23 cellular contexts compared by ENCODE assay signal in the genomic region with DNA sequence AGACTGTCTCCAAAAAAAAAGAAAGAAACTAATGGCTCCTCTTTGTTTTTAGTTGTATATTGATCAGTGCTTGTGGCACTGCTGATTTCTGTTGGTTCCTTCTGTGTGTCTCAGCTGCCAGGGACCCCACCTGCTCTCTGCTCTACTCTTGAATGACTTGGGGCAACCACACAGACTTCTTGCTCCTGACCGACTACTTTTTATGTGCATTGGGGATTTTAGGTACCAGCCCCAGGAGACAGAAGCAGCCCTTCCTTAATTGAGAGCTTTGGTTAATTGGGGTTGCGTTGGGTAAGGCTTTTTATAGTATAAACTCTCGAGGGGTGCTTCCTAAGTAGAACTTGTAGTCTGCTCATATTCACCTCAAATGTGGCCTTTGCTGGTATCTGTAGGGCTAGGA. TPM values are rescaled to one million over a fixed set of nuclear protein-coding genes. Genes with fewer than 3 reads are reported as not detected.
A peak's percentile ranks its signal among the peaks of the same experiment; 100 is the strongest.
DNase-seq lines count a peak whose midpoint lies in the region; ATAC-seq and TF ChIP-seq lines count a peak whose summit lies in the region.
"Had no signal": no experiment of that assay in that cellular context is flagged by ENCODE, and none has a peak within 500 bp of the region (broad histone marks: within the 10 kb centered on the region; RNA-seq: fewer than 3 reads in every experiment).

No MANE protein-coding gene starts in this region.

- H3K9me3 ChIP-seq in breast epithelium (no peaks in the 10 kb centered on the region), SJSA1 (replicated peaks) (no peaks in the 10 kb centered on the region)
- H3K9me3 ChIP-seq in CD8-positive, alpha-beta memory T cell (ENCODE audit: low read length): no peaks in the 10 kb centered on the region
- H3K9me3 ChIP-seq: body of pancreas, ovary, testis had no signal

- H3K4me1 Mint-ChIP-seq in MCF 10A (ENCODE audit: insufficient read depth, unreplicated experiment) (peaks cover 55% of the 10 kb centered on the region), glutamatergic neuron (ENCODE audit: low read depth, unreplicated experiment) (peaks cover 24% of the 10 kb centered on the region)
- peaks cover 69 to 100% of the 10 kb centered on the region in 2 donors for H3K4me1 Mint-ChIP-seq in stimulated activated naive B cell treated with anti-CD40 and anti-IgM and Interleukin-4, amounts not matched to agents 10 μg/mL and 1 μg/mL and 100 μg/mL, for 72 hours
- H3K4me1 Mint-ChIP-seq in CD8-positive, alpha-beta memory T cell: peaks cover 91 to 98% (median 98%) of the 10 kb centered on the region in 3 donors

- no peak overlapping the region for H3K4me3 ChIP-seq in breast epithelium
- no peak overlapping the region for H3K4me3 ChIP-seq in SJSA1
- no peak overlapping the region for H3K4me3 ChIP-seq in CD8-positive, alpha-beta memory T cell (ENCODE audit: low read length)
- H3K4me3 ChIP-seq: body of pancreas, ovary, testis had no signal

- H3K36me3 Mint-ChIP-seq in MCF 10A (ENCODE audit: insufficient read depth, unreplicated experiment) (peaks cover 22% of the 10 kb centered on the region), glutamatergic neuron (ENCODE audit: unreplicated experiment) (no peaks in the 10 kb centered on the region)
- H3K36me3 Mint-ChIP-seq in stimulated activated naive B cell treated with anti-CD40 and anti-IgM and Interleukin-4, amounts not matched to agents 10 μg/mL and 1 μg/mL and 100 μg/mL, for 72 hours: peaks cover 55 to 73% of the 10 kb centered on the region in 2 donors
- peaks cover 0 to 56% (median 13%) of the 10 kb centered on the region in 3 donors for H3K36me3 Mint-ChIP-seq in CD8-positive, alpha-beta memory T cell

- BruUV-seq in MCF 10A (replicated peaks; lab: Mats Ljungman, UMichigan): no TSS peak

- H3K27ac ChIP-seq in breast epithelium: no peak overlapping the region
- H3K27ac ChIP-seq in SJSA1: peak overlapping the region; percentile 3; the same call in 1 of the 2 replicates
- no peak overlapping the region for H3K27ac ChIP-seq in CD8-positive, alpha-beta memory T cell (ENCODE audit: low read depth, low read length)
- H3K27ac ChIP-seq in substantia nigra (ENCODE audit: low read depth, low read length, poor library complexity, severe bottlenecking): no peak overlapping the region
- H3K27ac ChIP-seq: body of pancreas, ovary, testis, WERI-Rb-1 had no signal

- H3K27me3 ChIP-seq in breast epithelium (no peaks in the 10 kb centered on the region), SJSA1 (replicated peaks) (no peaks in the 10 kb centered on the region)
- H3K27me3 ChIP-seq in CD8-positive, alpha-beta memory T cell (ENCODE audit: insufficient read depth, low read length, poor library complexity, severe bottlenecking): no peaks in the 10 kb centered on the region
- H3K27me3 ChIP-seq: body of pancreas, ovary, testis had no signal

- TF ChIP-seq POLR2A in breast epithelium (IDR thresholded peaks at IDR 0.05): no peak

- TF ChIP-seq CTCF in MCF 10A (IDR thresholded peaks at IDR 0.05; ENCODE audit: unreplicated experiment) (no peak), breast epithelium (IDR thresholded peaks at IDR 0.05) (no peak), glutamatergic neuron (IDR thresholded peaks at IDR 0.05; ENCODE audit: partially characterized antibody, unreplicated experiment) (no peak)

- ATAC-seq in stimulated activated naive B cell treated with anti-CD40 and anti-IgM and Interleukin-4, amounts not matched to agents 10 μg/mL and 1 μg/mL and 100 μg/mL, for 72 hours (replicated peaks): peak; percentile 89 to 94
- ATAC-seq: body of pancreas had no signal

- H3K4me1 ChIP-seq in breast epithelium: peaks cover 0 to 21% of the 10 kb centered on the region in 2 donors
- peaks cover 22% of the 10 kb centered on the region for H3K4me1 ChIP-seq in SJSA1 (replicated peaks)
- peaks cover 97% of the 10 kb centered on the region for H3K4me1 ChIP-seq in CD8-positive, alpha-beta memory T cell (ENCODE audit: insufficient read depth, low read length)

- H3K27ac Mint-ChIP-seq in MCF 10A (ENCODE audit: low read depth, unreplicated experiment) (peak overlapping the region; percentile 10), glutamatergic neuron (ENCODE audit: unreplicated experiment) (peak overlapping the region; percentile 23)
- peak overlapping the region; percentile 4 for H3K27ac Mint-ChIP-seq in stimulated activated naive B cell treated with anti-CD40 and anti-IgM and Interleukin-4, amounts not matched to agents 10 μg/mL and 1 μg/mL and 100 μg/mL, for 72 hours
- no peak overlapping the region for H3K27ac Mint-ChIP-seq in CD8-positive, alpha-beta memory T cell
- H3K27ac Mint-ChIP-seq: activated CD4-positive, alpha-beta memory T cell treated with anti-CD3 and anti-CD28 coated beads for 36 hours; activated T-cell treated with anti-CD3 and anti-CD28 coated beads, Interleukin-2, amount 50 U/mL, for 24 hours; dendritic cell treated with granulocyte-macrophage colony-stimulating factor and Interleukin-4, amounts not matched to agents 40 ng/mL and 50 ng/mL, for 4 days had no signal

- H3K36me3 ChIP-seq in breast epithelium (no peaks in the 10 kb centered on the region), SJSA1 (peaks cover 66% of the 10 kb centered on the region)
- peaks cover 7% of the 10 kb centered on the region for H3K36me3 ChIP-seq in CD8-positive, alpha-beta memory T cell (ENCODE audit: insufficient read depth, low read length)
- H3K36me3 ChIP-seq: ovary had no signal

- POLR2A ChIA-PET in MCF 10A (lab: Yijun Ruan, JAX): interaction anchor here (0.8 to 3.0 kb wide), 13 partner anchors 11 to 362 kb away, joined by 3 to 13 read pairs (median 4); partner anchors contain the start of gene SNRPB
- POLR2A ChIA-PET in CD8-positive, alpha-beta memory T cell (lab: Charles Lee): no interaction called here

- no peak overlapping the region for H3K4me3 Mint-ChIP-seq in MCF 10A (ENCODE audit: unreplicated experiment)
- H3K4me3 Mint-ChIP-seq in glutamatergic neuron (ENCODE audit: unreplicated experiment): no peak overlapping the region
- peak overlapping the region; percentile 33 to 49 for H3K4me3 Mint-ChIP-seq in stimulated activated naive B cell treated with anti-CD40 and anti-IgM and Interleukin-4, amounts not matched to agents 10 μg/mL and 1 μg/mL and 100 μg/mL, for 72 hours
- H3K4me3 Mint-ChIP-seq in CD8-positive, alpha-beta memory T cell: peak overlapping the region in 2 of 7 donors; percentile 11 to 16
- H3K4me3 Mint-ChIP-seq: activated CD4-positive, alpha-beta memory T cell treated with anti-CD3 and anti-CD28 coated beads for 36 hours; activated T-cell treated with anti-CD3 and anti-CD28 coated beads, Interleukin-2, amount 50 U/mL, for 24 hours; dendritic cell treated with granulocyte-macrophage colony-stimulating factor and Interleukin-4, amounts not matched to agents 40 ng/mL and 50 ng/mL, for 4 days had no signal

- intact Hi-C loops in MCF 10A (cut with micrococcal nuclease): loop anchor here (5.0 to 10.0 kb wide), 3 partner anchors 46 to 634 kb away; no protein-coding TSS in a partner anchor
- intact Hi-C loops in breast epithelium (cut with DNase I; ENCODE audit: low total_unique reads): no loop called here

- DNase-seq in MCF 10A (ENCODE audit: unreplicated experiment) (no peak), breast epithelium (ENCODE audit: low spot score in 2 of 2) (no peak), SJSA1 (ENCODE audit: low read depth in 1 of 2, low spot score in 2 of 2) (no peak), glutamatergic neuron (no peak), ureter (ENCODE audit: low spot score) (no peak), substantia nigra (lab: John Stamatoyannopoulos, UW) (no peak)
- DNase-seq in stimulated activated naive B cell treated with anti-CD40 and anti-IgM and Interleukin-4, amounts not matched to agents 10 μg/mL and 1 μg/mL and 100 μg/mL, for 72 hours: no peak
- no peak for DNase-seq in CD8-positive, alpha-beta memory T cell
- DNase-seq: activated CD4-positive, alpha-beta memory T cell treated with anti-CD3 and anti-CD28 coated beads for 36 hours; activated naive CD4-positive, alpha-beta T cell treated with anti-CD3 and anti-CD28 coated beads, Interleukin-2, amount 50 U/mL, for 16 hours; activated T-cell treated with anti-CD3 and anti-CD28 coated beads, Interleukin-2, amount 50 U/mL, for 24 hours; body of pancreas; DMS79; GOT3; NCI-H1694 treated with DMSO at 0.1 percent for 48 hours; NCI-H446; ovary; RPMI8226; stimulated activated CD4-positive, alpha-beta T cell treated with anti-CD3 and anti-CD28 coated beads, Interleukin-4, amount 100 ng/mL, for 4 hours; T-helper 1 cell; testis; WERI-Rb-1 had no signal

- H3K9me3 Mint-ChIP-seq in MCF 10A (ENCODE audit: unreplicated experiment) (no peaks in the 10 kb centered on the region), glutamatergic neuron (ENCODE audit: unreplicated experiment) (peaks cover 2% of the 10 kb centered on the region)
- H3K9me3 Mint-ChIP-seq in stimulated activated naive B cell treated with anti-CD40 and anti-IgM and Interleukin-4, amounts not matched to agents 10 μg/mL and 1 μg/mL and 100 μg/mL, for 72 hours: no peaks in the 10 kb centered on the region
- H3K9me3 Mint-ChIP-seq in CD8-positive, alpha-beta memory T cell: no peaks in the 10 kb centered on the region
- H3K9me3 Mint-ChIP-seq: activated CD4-positive, alpha-beta memory T cell treated with anti-CD3 and anti-CD28 coated beads for 36 hours; activated T-cell treated with anti-CD3 and anti-CD28 coated beads, Interleukin-2, amount 50 U/mL, for 24 hours; dendritic cell treated with granulocyte-macrophage colony-stimulating factor and Interleukin-4, amounts not matched to agents 40 ng/mL and 50 ng/mL, for 4 days had no signal

- no peaks in the 10 kb centered on the region for H3K27me3 Mint-ChIP-seq in MCF 10A (ENCODE audit: insufficient read depth, unreplicated experiment)
- H3K27me3 Mint-ChIP-seq in glutamatergic neuron (ENCODE audit: unreplicated experiment): no peaks in the 10 kb centered on the region
- H3K27me3 Mint-ChIP-seq in stimulated activated naive B cell treated with anti-CD40 and anti-IgM and Interleukin-4, amounts not matched to agents 10 μg/mL and 1 μg/mL and 100 μg/mL, for 72 hours: no peaks in the 10 kb centered on the region
- peaks cover 0 to 1% of the 10 kb centered on the region in 2 donors for H3K27me3 Mint-ChIP-seq in CD8-positive, alpha-beta memory T cell
- H3K27me3 Mint-ChIP-seq: activated CD4-positive, alpha-beta memory T cell treated with anti-CD3 and anti-CD28 coated beads for 36 hours; activated T-cell treated with anti-CD3 and anti-CD28 coated beads, Interleukin-2, amount 50 U/mL, for 24 hours; dendritic cell treated with granulocyte-macrophage colony-stimulating factor and Interleukin-4, amounts not matched to agents 40 ng/mL and 50 ng/mL, for 4 days had no signal

- CTCF ChIA-PET in MCF 10A (lab: Yijun Ruan, JAX): interaction anchor here (1.1 to 2.5 kb wide), 6 partner anchors 12 to 66 kb away, joined by 3 to 9 read pairs (median 4); no protein-coding TSS in a partner anchor
- CTCF ChIA-PET in CD8-positive, alpha-beta memory T cell (lab: Charles Lee): no interaction called here

RNA-seq across cellular contexts. Expression of gene STK35, which starts 6.9 kb away (rescaled TPM):
- total RNA-seq in MCF 10A (2022) (18.2 and 21.3 TPM in 2 replicates), breast epithelium (10 to 100 TPM; 15.2 to 26.3 (median 16.7) TPM), glutamatergic neuron (ENCODE audit: unreplicated experiment) (17.4 TPM), ureter (21.2 TPM)
- 15.0 and 22.1 TPM in 2 replicates for total RNA-seq in SJSA1 (2014; rRNA removed; shearing (Covaris generic))
- total RNA-seq in CD8-positive, alpha-beta memory T cell: 10 to 100 TPM; 21.1 to 21.4 TPM
- 5.5 TPM for polyA plus RNA-seq in CD8-positive, alpha-beta memory T cell

Comparison
In these comparisons a context has a peak if more than half of its experiments do, and no peak if none do; other contexts are left out.
1. H3K27ac Mint-ChIP-seq: peak in MCF 10A (single experiment), glutamatergic neuron (single experiment) and stimulated activated naive B cell treated with anti-CD40 and anti-IgM and Interleukin-4, amounts not matched to agents 10 μg/mL and 1 μg/mL and 100 μg/mL, for 72 hours (single experiment); none in CD8-positive, alpha-beta memory T cell (0 of 8).
2. H3K4me3 Mint-ChIP-seq: peak in stimulated activated naive B cell treated with anti-CD40 and anti-IgM and Interleukin-4, amounts not matched to agents 10 μg/mL and 1 μg/mL and 100 μg/mL, for 72 hours (2 of 2); none in MCF 10A (single experiment) and glutamatergic neuron (single experiment).